ENCODE assay signal across 16 cellular contexts in the genomic region with DNA sequence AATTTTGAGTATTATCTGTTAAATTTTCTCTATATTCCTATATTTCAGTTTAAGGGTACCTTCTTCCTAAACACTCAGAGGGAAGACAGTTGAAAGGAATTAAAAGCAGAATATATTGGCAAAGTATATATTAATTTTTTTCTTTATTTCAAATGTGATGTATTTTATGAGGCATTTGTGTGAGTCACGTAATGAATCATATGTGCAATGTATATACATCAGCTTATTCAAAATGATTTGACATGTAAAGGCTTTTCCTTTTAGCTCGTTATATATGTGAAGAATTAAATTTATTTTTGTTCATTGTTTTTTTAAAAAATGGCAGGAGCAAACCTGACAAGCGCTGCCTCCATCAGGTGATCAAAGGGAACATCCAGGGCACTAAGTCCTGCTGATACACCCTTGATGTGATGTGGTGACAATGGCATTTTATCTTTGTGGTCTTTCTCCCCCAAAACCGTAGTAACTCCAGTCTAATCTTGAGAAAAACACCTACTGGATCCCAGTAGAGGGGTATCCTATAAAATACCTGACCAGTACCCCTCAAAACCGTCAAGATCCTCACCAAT. TPM values are rescaled to one million over a fixed set of nuclear protein-coding genes. Genes with fewer than 3 reads are reported as not detected.
A peak's percentile ranks its signal among the peaks of the same experiment; 100 is the strongest.
DNase-seq lines count a peak whose midpoint lies in the region; ATAC-seq, FAIRE-seq and TF ChIP-seq lines count a peak whose summit lies in the region.
"Had no signal": no experiment of that assay in that cellular context is flagged by ENCODE, and none has a peak within 500 bp of the region (broad histone marks: within the 10 kb centered on the region; RNA-seq: fewer than 3 reads in every experiment).

No MANE protein-coding gene starts in this region.

- 87% methylated on average over 5 of the region's 5 CpGs for WGBS in A549 (ENCODE audit: missing lambda C conversion rate)

- no peaks in the 10 kb centered on the region for H3K36me3 ChIP-seq in WERI-Rb-1

- no peak for TF ChIP-seq POLR2A in A549 (IDR thresholded peaks at IDR 0.05; ENCODE audit: low read length)

- no peak for TF ChIP-seq RAD21 in A549 (conservative IDR thresholded peaks at IDR 0.05 in 1 of 2, IDR thresholded peaks at IDR 0.05 in 1 of 2)

- no peak overlapping the region for H3K4me2 ChIP-seq in A549

- no peaks in the 10 kb centered on the region for H3K27me3 ChIP-seq in WERI-Rb-1 (ENCODE audit: insufficient read depth, low read depth, severe bottlenecking)

- peak overlapping the region; percentile 43 for H3K27ac Mint-ChIP-seq in HFFc6
- H3K27ac Mint-ChIP-seq in stimulated activated effector memory CD8-positive, alpha-beta T cell treated with anti-CD3 and anti-CD28 coated beads, Interleukin-12 subunit alpha, Interleukin-12 subunit beta, amount 100 ng/mL, for 72 hours: no peak overlapping the region
- H3K27ac Mint-ChIP-seq: CD4-positive, alpha-beta T cell had no signal

- no peak for FAIRE-seq in A549 (lab: Jason Lieb, UNC)

- H3K27me3 Mint-ChIP-seq in HFFc6 (ENCODE audit: insufficient read depth): no peaks in the 10 kb centered on the region; the same call in 1 of the 2 replicates

- CTCF ChIA-PET in A549 (lab: Yijun Ruan, JAX): interaction anchor here (0.8 kb wide), 1 partner anchor 68 kb away, joined by 3 read pairs; no protein-coding TSS in a partner anchor

- H3K4me3 Mint-ChIP-seq in HFFc6: peak overlapping the region; percentile 15; the same call in 1 of the 2 replicates
- no peak overlapping the region for H3K4me3 Mint-ChIP-seq in stimulated activated effector memory CD8-positive, alpha-beta T cell treated with anti-CD3 and anti-CD28 coated beads, Interleukin-12 subunit alpha, Interleukin-12 subunit beta, amount 100 ng/mL, for 72 hours
- H3K4me3 Mint-ChIP-seq: CD4-positive, alpha-beta T cell had no signal

- H3K4me1 Mint-ChIP-seq in HFFc6 (ENCODE audit: low read depth): peaks cover 67% of the 10 kb centered on the region
- H3K4me1 Mint-ChIP-seq in stimulated activated effector memory CD8-positive, alpha-beta T cell treated with anti-CD3 and anti-CD28 coated beads, Interleukin-12 subunit alpha, Interleukin-12 subunit beta, amount 100 ng/mL, for 72 hours: no peaks in the 10 kb centered on the region

- DNase-seq in A549 (ENCODE audit: low read depth in 1 of 2, low spot score in 1 of 2) (no peak), HFFc6 (no peak), WERI-Rb-1 (no peak), fibroblast of mammary gland (ENCODE audit: low read depth) (peak; percentile 28), HuH-7 (ENCODE audit: low spot score) (no peak)
- DNase-seq in stimulated activated CD4-positive, alpha-beta T cell treated with anti-CD3 and anti-CD28 coated beads, Interleukin-2, amount 100 ng/mL, for 24 hours: no peak
- no peak for DNase-seq in stimulated activated effector memory CD8-positive, alpha-beta T cell treated with anti-CD3 and anti-CD28 coated beads, Interleukin-12 subunit alpha, Interleukin-12 subunit beta, amount 100 ng/mL, for 72 hours (ENCODE audit: low spot score in 2 of 2)
- DNase-seq: CD4-positive, alpha-beta T cell; DMS79; GF-D8; GM23248; NCI-H1436 treated with DMSO at 0.1 percent for 48 hours; NCI-H2081 treated with DMSO at 0.1 percent for 48 hours; NCI-H526; Right ventricle myocardium superior had no signal

- peaks cover 6% of the 10 kb centered on the region for H3K36me3 Mint-ChIP-seq in HFFc6 (ENCODE audit: low read depth)
- H3K36me3 Mint-ChIP-seq in stimulated activated effector memory CD8-positive, alpha-beta T cell treated with anti-CD3 and anti-CD28 coated beads, Interleukin-12 subunit alpha, Interleukin-12 subunit beta, amount 100 ng/mL, for 72 hours: no peaks in the 10 kb centered on the region

- no peak for TF ChIP-seq EP300 in A549 (IDR thresholded peaks at IDR 0.05)

- no peaks in the 10 kb centered on the region for H3K9me3 Mint-ChIP-seq in HFFc6
- H3K9me3 Mint-ChIP-seq in stimulated activated effector memory CD8-positive, alpha-beta T cell treated with anti-CD3 and anti-CD28 coated beads, Interleukin-12 subunit alpha, Interleukin-12 subunit beta, amount 100 ng/mL, for 72 hours: no peaks in the 10 kb centered on the region
- H3K9me3 Mint-ChIP-seq: CD4-positive, alpha-beta T cell had no signal

- no peak overlapping the region for H3K4me3 ChIP-seq in A549
- H3K4me3 ChIP-seq in WERI-Rb-1 (ENCODE audit: low read depth, low read length): no peak overlapping the region
- no peak overlapping the region for H3K4me3 ChIP-seq in fibroblast of mammary gland (ENCODE audit: control insufficient read depth, low read depth, low read length)
- H3K4me3 ChIP-seq: GM23248 had no signal

- H3K9me3 ChIP-seq in A549 (no peaks in the 10 kb centered on the region), WERI-Rb-1 (ENCODE audit: severe bottlenecking) (no peaks in the 10 kb centered on the region)

- ATAC-seq in A549 (no peak), HG03521 (IDR thresholded peaks at IDR 0.05; ENCODE audit: unreplicated experiment) (no peak)
- ATAC-seq in stimulated activated effector memory CD8-positive, alpha-beta T cell treated with anti-CD3 and anti-CD28 coated beads, Interleukin-12 subunit alpha, Interleukin-12 subunit beta, amount 100 ng/mL, for 72 hours: no peak

- TF ChIP-seq CTCF in A549 (IDR thresholded peaks at IDR 0.05) (no peak), HFFc6 (IDR thresholded peaks at IDR 0.05) (no peak; the same call in 1 of the 2 replicates), WERI-Rb-1 (IDR thresholded peaks at IDR 0.05; ENCODE audit: low read depth, low read length) (0 out of 2 replicates have a peak, but pooled peaks have one; percentile 12), fibroblast of mammary gland (conservative IDR thresholded peaks at IDR 0.05; ENCODE audit: control insufficient read depth, insufficient read depth, low read depth, low read length) (no peak)

- H3K27ac ChIP-seq in A549: no peak overlapping the region
- no peak overlapping the region for H3K27ac ChIP-seq in WERI-Rb-1
- H3K27ac ChIP-seq: GM23248 had no signal

- H3K4me1 ChIP-seq in A549: peaks cover 38% of the 10 kb centered on the region

- POLR2A ChIA-PET in A549 (lab: Yijun Ruan, JAX): no interaction called here

TF ChIP-seq in A549, 52 proteins besides CTCF, POLR2A, EP300 and RAD21:
- no peak for TF ChIP-seq ZC3H11A (IDR thresholded peaks at IDR 0.05)
- no peak for TF ChIP-seq FOSL2 (IDR thresholded peaks at IDR 0.05)
- 0 out of 2 replicates have a peak, but pooled peaks have one; percentile 15 for TF ChIP-seq FOSL2 (CRISPR knock-in tag; IDR thresholded peaks at IDR 0.05)

RNA-seq across cellular contexts. Expression of a gene that starts 8.9 kb away (rescaled TPM):
- polyA plus RNA-seq in A549 (2011; rRNA removed): 22.5 and 26.9 TPM in 2 replicates
- 9.2 and 9.9 TPM in 2 replicates for polyA plus RNA-seq in A549 (2012; cell fraction: cytosol; rRNA removed)
- 7.1 and 10.2 TPM in 2 replicates for polyA plus RNA-seq in A549 (2012; cell fraction: nucleus; rRNA removed)
- polyA plus RNA-seq in A549 (2017; fragmentation: RNase III; extraction: RNeasy Plus Mini Kit Qiagen cat#74134 plus additional on column Dnase treatment): 14.9 to 16.2 TPM (median 15.3 TPM) in 3 replicates
- polyA minus RNA-seq in A549 (2011; rRNA and poly(A)+ RNA removed): 16.3 and 18.3 TPM in 2 replicates
- total RNA-seq in HFFc6 (2021; fragmentation: NEBNext Ultra II Directional; extraction: Animal tissue kit (Norgen Biotek cat#: 25700)): 100 to 1,000 TPM in 2 of 6 experiments, 10 to 100 TPM in 4; 86.3 to 114 (median 95.2) TPM
